ENCODE assay signal across 1 cellular context in genomic region chr12:8949525-8950286, GRCh38.
TF ChIP-seq lines count a peak whose summit lies in the region.

M6PR (minus strand) TSS chr12:8949645; CDS start chr12:8946404, 3,241 bp downstream.

TF ChIP-seq in HEK293, 187 proteins besides CTCF, POLR2A, EP300 and RAD21 (continued from another document and continues in another):
- peak; percentile 17; the same call in 1 of the 2 replicates for TF ChIP-seq PRDM10 (tag by site-specific recombination; IDR thresholded peaks at IDR 0.05)
- TF ChIP-seq BCL11A (tag by site-specific recombination; IDR thresholded peaks at IDR 0.05; ENCODE audit: low read depth), result peak; percentile 73; the same call in 1 of the 2 replicates
- TF ChIP-seq, protein P1, sequence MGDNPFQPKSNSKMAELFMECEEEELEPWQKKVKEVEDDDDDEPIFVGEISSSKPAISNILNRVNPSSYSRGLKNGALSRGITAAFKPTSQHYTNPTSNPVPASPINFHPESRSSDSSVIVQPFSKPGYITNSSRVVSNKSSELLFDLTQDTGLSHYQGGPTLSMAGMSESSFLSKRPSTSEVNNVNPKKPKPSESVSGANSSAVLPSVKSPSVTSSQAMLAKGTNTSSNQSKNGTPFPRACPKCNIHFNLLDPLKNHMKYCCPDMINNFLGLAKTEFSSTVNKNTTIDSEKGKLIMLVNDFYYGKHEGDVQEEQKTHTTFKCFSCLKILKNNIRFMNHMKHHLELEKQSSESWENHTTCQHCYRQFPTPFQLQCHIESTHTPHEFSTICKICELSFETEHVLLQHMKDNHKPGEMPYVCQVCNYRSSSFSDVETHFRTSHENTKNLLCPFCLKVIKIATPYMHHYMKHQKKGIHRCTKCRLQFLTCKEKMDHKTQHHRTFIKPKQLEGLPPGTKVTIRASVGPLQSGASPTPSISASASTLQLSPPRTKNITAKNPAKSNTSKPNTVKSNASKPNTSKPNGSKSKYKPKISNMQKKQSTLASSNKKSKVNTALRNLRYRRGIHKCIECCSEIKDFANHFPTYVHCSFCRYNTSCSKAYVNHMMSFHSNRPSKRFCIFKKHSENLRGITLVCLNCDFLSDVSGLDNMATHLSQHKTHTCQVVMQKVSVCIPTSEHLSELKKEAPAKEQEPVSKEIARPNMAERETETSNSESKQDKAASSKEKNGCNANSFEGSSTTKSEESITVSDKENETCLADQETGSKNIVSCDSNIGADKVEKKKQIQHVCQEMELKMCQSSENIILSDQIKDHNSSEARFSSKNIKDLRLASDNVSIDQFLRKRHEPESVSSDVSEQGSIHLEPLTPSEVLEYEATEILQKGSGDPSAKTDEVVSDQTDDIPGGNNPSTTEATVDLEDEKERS (tag by site-specific recombination; IDR thresholded peaks at IDR 0.05), result no peak
- TF ChIP-seq ZNF26 (tag by site-specific recombination; IDR thresholded peaks at IDR 0.05), result no peak
- peak; percentile 69; the same call in 1 of the 2 replicates for TF ChIP-seq ZNF610 (tag by site-specific recombination; IDR thresholded peaks at IDR 0.05; ENCODE audit: borderline replicate concordance)
- TF ChIP-seq IKZF3 (tag by site-specific recombination; IDR thresholded peaks at IDR 0.05), result peak; percentile 17
- TF ChIP-seq, protein P2, sequence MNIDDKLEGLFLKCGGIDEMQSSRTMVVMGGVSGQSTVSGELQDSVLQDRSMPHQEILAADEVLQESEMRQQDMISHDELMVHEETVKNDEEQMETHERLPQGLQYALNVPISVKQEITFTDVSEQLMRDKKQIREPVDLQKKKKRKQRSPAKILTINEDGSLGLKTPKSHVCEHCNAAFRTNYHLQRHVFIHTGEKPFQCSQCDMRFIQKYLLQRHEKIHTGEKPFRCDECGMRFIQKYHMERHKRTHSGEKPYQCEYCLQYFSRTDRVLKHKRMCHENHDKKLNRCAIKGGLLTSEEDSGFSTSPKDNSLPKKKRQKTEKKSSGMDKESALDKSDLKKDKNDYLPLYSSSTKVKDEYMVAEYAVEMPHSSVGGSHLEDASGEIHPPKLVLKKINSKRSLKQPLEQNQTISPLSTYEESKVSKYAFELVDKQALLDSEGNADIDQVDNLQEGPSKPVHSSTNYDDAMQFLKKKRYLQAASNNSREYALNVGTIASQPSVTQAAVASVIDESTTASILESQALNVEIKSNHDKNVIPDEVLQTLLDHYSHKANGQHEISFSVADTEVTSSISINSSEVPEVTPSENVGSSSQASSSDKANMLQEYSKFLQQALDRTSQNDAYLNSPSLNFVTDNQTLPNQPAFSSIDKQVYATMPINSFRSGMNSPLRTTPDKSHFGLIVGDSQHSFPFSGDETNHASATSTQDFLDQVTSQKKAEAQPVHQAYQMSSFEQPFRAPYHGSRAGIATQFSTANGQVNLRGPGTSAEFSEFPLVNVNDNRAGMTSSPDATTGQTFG (tag by site-specific recombination; IDR thresholded peaks at IDR 0.05; ENCODE audit: borderline replicate concordance), result no peak
- TF ChIP-seq SALL2 (tag by site-specific recombination; IDR thresholded peaks at IDR 0.05; ENCODE audit: borderline replicate concordance), result no peak
- TF ChIP-seq ZFP3 (tag by site-specific recombination; IDR thresholded peaks at IDR 0.05; ENCODE audit: low read depth), result no peak
- peak; percentile 76; the same call in 1 of the 2 replicates for TF ChIP-seq ELK4 (IDR thresholded peaks at IDR 0.05; ENCODE audit: borderline replicate concordance, low read depth, low read length)
- no peak for TF ChIP-seq ZNF354C (tag by site-specific recombination; IDR thresholded peaks at IDR 0.05; ENCODE audit: borderline replicate concordance, low read depth)
- TF ChIP-seq, protein P3, sequence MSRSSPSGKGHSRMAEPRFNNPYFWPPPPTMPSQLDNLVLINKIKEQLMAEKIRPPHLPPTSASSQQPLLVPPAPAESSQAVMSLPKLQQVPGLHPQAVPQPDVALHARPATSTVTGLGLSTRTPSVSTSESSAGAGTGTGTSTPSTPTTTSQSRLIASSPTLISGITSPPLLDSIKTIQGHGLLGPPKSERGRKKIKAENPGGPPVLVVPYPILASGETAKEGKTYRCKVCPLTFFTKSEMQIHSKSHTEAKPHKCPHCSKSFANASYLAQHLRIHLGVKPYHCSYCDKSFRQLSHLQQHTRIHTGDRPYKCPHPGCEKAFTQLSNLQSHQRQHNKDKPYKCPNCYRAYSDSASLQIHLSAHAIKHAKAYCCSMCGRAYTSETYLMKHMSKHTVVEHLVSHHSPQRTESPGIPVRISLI (tag by site-specific recombination; IDR thresholded peaks at IDR 0.05), result no peak
- no peak for TF ChIP-seq ZNF544 (tag by site-specific recombination; IDR thresholded peaks at IDR 0.05)
- no peak for TF ChIP-seq ZNF571 (tag by site-specific recombination; IDR thresholded peaks at IDR 0.05)
- TF ChIP-seq ZBTB48 (tag by site-specific recombination; IDR thresholded peaks at IDR 0.05), result peak; percentile 93
- 0 out of 2 replicates have a peak, but pooled peaks have one; percentile 9 for TF ChIP-seq ZNF629 (tag by site-specific recombination; IDR thresholded peaks at IDR 0.05)
- TF ChIP-seq RBAK (tag by site-specific recombination; IDR thresholded peaks at IDR 0.05), result no peak
- peak; percentile 90 for TF ChIP-seq ZBTB11 (tag by site-specific recombination; conservative IDR thresholded peaks at IDR 0.05; ENCODE audit: low read depth)
- TF ChIP-seq ZNF548 (tag by site-specific recombination; IDR thresholded peaks at IDR 0.05), result no peak
- no peak for TF ChIP-seq HOXA7 (CRISPR knock-in tag; IDR thresholded peaks at IDR 0.05; ENCODE audit: borderline replicate concordance)
- peak; percentile 75 for TF ChIP-seq ZNF518A (tag by site-specific recombination; conservative IDR thresholded peaks at IDR 0.05; ENCODE audit: low read depth)
- TF ChIP-seq ZNF747 (tag by site-specific recombination; IDR thresholded peaks at IDR 0.05), result no peak
- TF ChIP-seq OVOL3 (tag by site-specific recombination; IDR thresholded peaks at IDR 0.05), result no peak
- TF ChIP-seq ZNF521 (tag by site-specific recombination; IDR thresholded peaks at IDR 0.05), result no peak
- 0 out of 2 replicates have a peak, but pooled peaks have one; percentile 32 for TF ChIP-seq ZNF366 (tag by site-specific recombination; conservative IDR thresholded peaks at IDR 0.05)
- TF ChIP-seq ZNF670 (tag by site-specific recombination; IDR thresholded peaks at IDR 0.05; ENCODE audit: low read depth), result no peak
- TF ChIP-seq TRIM28 (IDR thresholded peaks at IDR 0.05; ENCODE audit: borderline replicate concordance, low read length), result peak; percentile 11; the same call in 1 of the 2 replicates
- TF ChIP-seq ZNF157 (tag by site-specific recombination; IDR thresholded peaks at IDR 0.05), result no peak
- peak; percentile 19; the same call in 1 of the 2 replicates for TF ChIP-seq ZNF792 (tag by site-specific recombination; IDR thresholded peaks at IDR 0.05)
- TF ChIP-seq ZNF513 (tag by site-specific recombination; IDR thresholded peaks at IDR 0.05), result no peak
